Comparison of ENCODE assay signal across 8 cellular contexts in the genomic region with DNA sequence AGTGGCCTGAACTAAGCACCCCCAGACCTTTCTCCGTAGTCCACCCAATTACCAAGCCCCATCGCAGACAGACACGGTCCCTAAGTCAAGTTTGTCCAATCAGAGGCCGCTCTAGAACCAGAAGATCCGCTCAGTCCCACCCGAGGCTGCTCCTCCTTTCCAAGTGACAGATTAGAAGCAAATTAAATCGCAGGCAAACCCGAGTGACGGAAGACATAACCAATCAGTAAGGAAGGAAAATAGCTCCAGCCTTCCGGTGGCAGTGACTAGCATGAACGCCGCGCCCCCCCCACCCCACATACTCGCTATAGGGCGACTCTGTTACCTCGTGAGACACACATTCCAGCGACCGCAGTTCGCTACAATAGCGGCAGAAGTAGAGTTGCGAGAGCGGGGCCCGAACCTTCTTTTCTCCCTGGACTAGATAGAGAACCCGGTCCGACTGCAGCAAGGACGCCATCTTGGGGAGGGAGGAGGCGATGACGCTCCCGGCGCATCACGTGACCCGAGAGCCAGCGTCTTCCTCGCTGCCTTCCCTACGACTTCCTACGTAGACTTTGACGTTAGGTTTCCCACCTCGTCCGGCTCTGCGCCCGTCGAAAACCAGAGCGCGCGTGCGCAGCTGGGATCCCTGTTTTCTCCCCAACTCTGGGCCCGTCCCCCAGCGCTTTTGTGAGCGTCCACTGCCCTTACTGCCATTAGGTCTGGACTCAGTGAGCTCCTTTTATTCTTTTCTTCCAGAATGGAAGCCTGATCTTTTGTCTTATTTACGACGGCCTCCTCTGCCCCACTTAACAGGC. TPM values are rescaled to one million over a fixed set of nuclear protein-coding genes. Genes with fewer than 3 reads are reported as not detected.
A peak's percentile ranks its signal among the peaks of the same experiment; 100 is the strongest.
DNase-seq lines count a peak whose midpoint lies in the region; ATAC-seq and TF ChIP-seq lines count a peak whose summit lies in the region.

DCTN4 (minus strand) TSS at position 484 of the 800 bp plus-strand sequence; CDS start at position 460, 24 bp downstream.

- H3K27me3 Mint-ChIP-seq in Calu3 (ENCODE audit: unreplicated experiment) = peaks cover 10% of the 10 kb centered on the region
- no peaks in the 10 kb centered on the region for H3K27me3 Mint-ChIP-seq in activated CD8-positive, alpha-beta memory T cell treated with anti-CD3 and anti-CD28 coated beads, Interleukin-2, amount 10 ng/mL, durations not matched to agents 7 days and 5 days
- peaks cover 5% of the 10 kb centered on the region for H3K27me3 Mint-ChIP-seq in endodermal cell (ENCODE audit: insufficient read depth)

- H3K9ac ChIP-seq in HUES48 (ENCODE audit: low read depth, low read length) (peak within 1 kb of the TSS; percentile 89), NT2/D1 (ENCODE audit: insufficient read length, low read depth) (peak within 1 kb of the TSS; percentile 84), endodermal cell (ENCODE audit: extremely low read depth, low read length, poor library complexity, severe bottlenecking) (peak within 1 kb of the TSS; percentile 63), mesenchymal stem cell (ENCODE audit: low read length) (peak within 1 kb of the TSS; percentile 98)

- CTCF ChIA-PET in Calu3 (lab: Charles Lee) = interaction anchor here (0.5 to 1.4 kb wide), 8 partner anchors 19 to 1741 kb away, joined by 3 to 7 read pairs (median 4); partner anchors contain the start of genes RBM22 and SMIM3
- CTCF ChIA-PET in activated CD8-positive, alpha-beta memory T cell treated with anti-CD3 and anti-CD28 coated beads, Interleukin-2, amount 10 ng/mL, durations not matched to agents 7 days and 5 days (lab: Charles Lee) = interaction anchor here (0.8 to 4.9 kb wide), 9 partner anchors 8 to 88 kb away, joined by 3 to 21 read pairs (median 5); partner anchors contain the start of genes IRGM, RBM22 and SMIM3

- H3K36me3 Mint-ChIP-seq in Calu3 (ENCODE audit: insufficient read depth, unreplicated experiment) (peaks cover 33% of the 10 kb centered on the region), endodermal cell (ENCODE audit: low read depth) (peaks cover 32% of the 10 kb centered on the region)
- H3K36me3 Mint-ChIP-seq in activated CD8-positive, alpha-beta memory T cell treated with anti-CD3 and anti-CD28 coated beads, Interleukin-2, amount 10 ng/mL, durations not matched to agents 7 days and 5 days = peaks cover 30% of the 10 kb centered on the region

- 3 to 11% methylated on average over 14 to 51 of the region's 51 CpGs for WGBS in endodermal cell (ENCODE audit: insufficient coverage in 1 of 2, insufficient read length in 1 of 2), 2 experiments
- WGBS in mesenchymal stem cell = 3% methylated on average over 50 of the region's 51 CpGs

- intact Hi-C loops in Calu3 (cut with micrococcal nuclease; ENCODE audit: unreplicated experiment) = no loop called here

- peak within 1 kb of the TSS; percentile 89 for H4K91ac ChIP-seq in mesenchymal stem cell (ENCODE audit: low read length)

- peak within 1 kb of the TSS; percentile 91 for H3K4me3 ChIP-seq in HUES48 (ENCODE audit: low read depth, low read length)
- H3K4me3 ChIP-seq in NT2/D1 (ENCODE audit: insufficient read length, low read depth) = peak within 1 kb of the TSS; percentile 83
- peak within 1 kb of the TSS; percentile 91 for H3K4me3 ChIP-seq in endodermal cell (ENCODE audit: low read length)
- H3K4me3 ChIP-seq in mesenchymal stem cell (ENCODE audit: insufficient read depth in 1 of 2, low read depth in 1 of 2, low read length in 2 of 2) = peak within 1 kb of the TSS; percentile 79 to 90

- H2BK120ac ChIP-seq in mesenchymal stem cell (ENCODE audit: low read depth, low read length) = peak within 1 kb of the TSS; percentile 39

- H2BK15ac ChIP-seq in mesenchymal stem cell (ENCODE audit: low read depth, poor library complexity, severe bottlenecking) = peak within 1 kb of the TSS; percentile 29

- peak within 1 kb of the TSS; percentile 80 to 90 for H3K18ac ChIP-seq in mesenchymal stem cell (ENCODE audit: low read depth in 1 of 2, low read length in 2 of 2)

- peak within 1 kb of the TSS in 1 of 2 experiments; percentile 61 for H3K14ac ChIP-seq in mesenchymal stem cell (ENCODE audit: low read length in 2 of 2)

- H3K27ac Mint-ChIP-seq in Calu3 (ENCODE audit: unreplicated experiment) (no peak within 1 kb of the TSS), endodermal cell (no peak within 1 kb of the TSS)
- H3K27ac Mint-ChIP-seq in activated CD8-positive, alpha-beta memory T cell treated with anti-CD3 and anti-CD28 coated beads, Interleukin-2, amount 10 ng/mL, durations not matched to agents 7 days and 5 days = no peak within 1 kb of the TSS

- H3K27me3 ChIP-seq in HUES48 (ENCODE audit: control insufficient read depth, insufficient read depth, low read length) = no peaks in the 10 kb centered on the region
- H3K27me3 ChIP-seq in NT2/D1 (ENCODE audit: insufficient read depth, insufficient read length) = no peaks in the 10 kb centered on the region
- H3K27me3 ChIP-seq in endodermal cell (ENCODE audit: control insufficient read depth, insufficient read depth, low read length, poor library complexity, severe bottlenecking) = no peaks in the 10 kb centered on the region
- H3K27me3 ChIP-seq in mesenchymal stem cell (ENCODE audit: control insufficient read depth in 1 of 2, insufficient read depth in 1 of 2, low read length in 2 of 2) = no peaks in the 10 kb centered on the region

- H3K36me3 ChIP-seq in HUES48 (ENCODE audit: control insufficient read depth, insufficient read depth, low read length) = peaks cover 21% of the 10 kb centered on the region
- peaks cover 23% of the 10 kb centered on the region for H3K36me3 ChIP-seq in NT2/D1 (ENCODE audit: insufficient read depth, insufficient read length, low read length)
- peaks cover 35% of the 10 kb centered on the region for H3K36me3 ChIP-seq in endodermal cell (ENCODE audit: control insufficient read depth, insufficient read depth, low read length)
- H3K36me3 ChIP-seq in mesenchymal stem cell (ENCODE audit: control insufficient read depth in 1 of 2, insufficient read depth in 2 of 2, low read depth in 1 of 2, low read length in 2 of 2) = peaks cover 8 to 27% of the 10 kb centered on the region in 2 experiments

- H3K27ac ChIP-seq in HUES48 (ENCODE audit: low read depth, low read length) = peak within 1 kb of the TSS; percentile 99
- H3K27ac ChIP-seq in endodermal cell (ENCODE audit: low read depth, low read length) = peak within 1 kb of the TSS; percentile 95
- H3K27ac ChIP-seq in mesenchymal stem cell (ENCODE audit: low read length, poor library complexity, severe bottlenecking) = peak within 1 kb of the TSS; percentile 99

- no peak within 1 kb of the TSS for H3K23ac ChIP-seq in mesenchymal stem cell (ENCODE audit: low read length in 2 of 2)

- peaks cover 4% of the 10 kb centered on the region; the same call in 1 of the 2 replicates for H3K9me3 ChIP-seq in HUES48 (ENCODE audit: control insufficient read depth, insufficient read depth, low read length)
- no peaks in the 10 kb centered on the region for H3K9me3 ChIP-seq in NT2/D1 (ENCODE audit: insufficient read depth, low read length)
- peaks cover 11% of the 10 kb centered on the region for H3K9me3 ChIP-seq in endodermal cell (ENCODE audit: control insufficient read depth, low read length)
- H3K9me3 ChIP-seq in mesenchymal stem cell (ENCODE audit: control insufficient read depth, low read length) = no peaks in the 10 kb centered on the region

- no TSS peak for BruUV-seq in Calu3 (replicated peaks; lab: Mats Ljungman, UMichigan)

- H3K9me3 Mint-ChIP-seq in Calu3 (ENCODE audit: low read depth, unreplicated experiment) = no peaks in the 10 kb centered on the region
- H3K9me3 Mint-ChIP-seq in activated CD8-positive, alpha-beta memory T cell treated with anti-CD3 and anti-CD28 coated beads, Interleukin-2, amount 10 ng/mL, durations not matched to agents 7 days and 5 days (ENCODE audit: low read depth) = no peaks in the 10 kb centered on the region
- H3K9me3 Mint-ChIP-seq in endodermal cell = peaks cover 12% of the 10 kb centered on the region

- peaks cover 10% of the 10 kb centered on the region for H3K4me1 Mint-ChIP-seq in Calu3 (ENCODE audit: low read depth, unreplicated experiment)
- peaks cover 23% of the 10 kb centered on the region for H3K4me1 Mint-ChIP-seq in activated CD8-positive, alpha-beta memory T cell treated with anti-CD3 and anti-CD28 coated beads, Interleukin-2, amount 10 ng/mL, durations not matched to agents 7 days and 5 days
- H3K4me1 Mint-ChIP-seq in endodermal cell = peaks cover 3% of the 10 kb centered on the region

- H3K79me1 ChIP-seq in mesenchymal stem cell (replicated peaks; ENCODE audit: low read length, poor library complexity, severe bottlenecking) = peaks cover 8% of the 10 kb centered on the region

- peak within 1 kb of the TSS; percentile 74 to 82 for H3K4ac ChIP-seq in mesenchymal stem cell (ENCODE audit: low read depth in 1 of 2, low read length in 2 of 2)

- peak within 1 kb of the TSS; percentile 60 to 82 for H2BK12ac ChIP-seq in mesenchymal stem cell (ENCODE audit: low read length in 2 of 2)

- peak within 1 kb of the TSS; percentile 89 for H2BK5ac ChIP-seq in mesenchymal stem cell (ENCODE audit: low read depth, low read length, poor library complexity, severe bottlenecking)

- DNase-seq in Calu3 (peak; percentile 96), NT2/D1 (ENCODE audit: low read depth, low spot score) (peak; percentile 90), endodermal cell (peak; percentile 98), mesenchymal stem cell (peak; percentile 100)
- peak; percentile 96 for DNase-seq in activated CD8-positive, alpha-beta memory T cell treated with anti-CD3 and anti-CD28 coated beads, Interleukin-2, amount 10 ng/mL, durations not matched to agents 7 days and 5 days
- DNase-seq in stimulated activated CD8-positive, alpha-beta memory T cell treated with anti-CD3 and anti-CD28 coated beads, Interleukin-12 subunit alpha, Interleukin-12 subunit beta, amount 100 ng/mL, for 4 hours (ENCODE audit: low read depth) = peak; percentile 88

- H4K8ac ChIP-seq in mesenchymal stem cell (ENCODE audit: low read length) = peak within 1 kb of the TSS; percentile 99

- no peak for TF ChIP-seq CTCF in Calu3 (IDR thresholded peaks at IDR 0.05; ENCODE audit: unreplicated experiment)
- TF ChIP-seq CTCF in endodermal cell (conservative IDR thresholded peaks at IDR 0.05) = no peak

- H2AFZ ChIP-seq in mesenchymal stem cell (ENCODE audit: low read depth, low read length) = peak within 1 kb of the TSS; percentile 89

- peak; percentile 95 for ATAC-seq in GM21423 (IDR thresholded peaks at IDR 0.05; ENCODE audit: unreplicated experiment)
- peak; percentile 97 for ATAC-seq in activated CD8-positive, alpha-beta memory T cell treated with anti-CD3 and anti-CD28 coated beads, Interleukin-2, amount 10 ng/mL, durations not matched to agents 7 days and 5 days

- H3K4me3 Mint-ChIP-seq in Calu3 (ENCODE audit: low read depth, unreplicated experiment) (no peak within 1 kb of the TSS), endodermal cell (no peak within 1 kb of the TSS)
- no peak within 1 kb of the TSS for H3K4me3 Mint-ChIP-seq in activated CD8-positive, alpha-beta memory T cell treated with anti-CD3 and anti-CD28 coated beads, Interleukin-2, amount 10 ng/mL, durations not matched to agents 7 days and 5 days

- no peak within 1 kb of the TSS for H2AK5ac ChIP-seq in mesenchymal stem cell (ENCODE audit: low read length, severe bottlenecking)

- H3K4me2 ChIP-seq in mesenchymal stem cell (ENCODE audit: low read length, poor library complexity, severe bottlenecking) = peak within 1 kb of the TSS; percentile 71

- H3K4me1 ChIP-seq in HUES48 (ENCODE audit: control insufficient read depth, insufficient read depth, low read length) (no peaks in the 10 kb centered on the region; the same call in 1 of the 2 replicates), NT2/D1 (ENCODE audit: insufficient read depth, insufficient read length) (no peaks in the 10 kb centered on the region), endodermal cell (ENCODE audit: control insufficient read depth, insufficient read depth, low read length) (no peaks in the 10 kb centered on the region), mesenchymal stem cell (ENCODE audit: control insufficient read depth, insufficient read depth, low read depth, low read length) (peaks cover 5% of the 10 kb centered on the region)

RNA-seq across cellular contexts. Expression of gene DCTN4, which starts in this region (rescaled TPM):
- 51.9 and 54.1 TPM in 2 replicates for total RNA-seq in Calu3 (2022)
- 10 to 100 TPM; 41.9 to 46.1 TPM for total RNA-seq in activated CD8-positive, alpha-beta memory T cell treated with anti-CD3 and anti-CD28 coated beads, Interleukin-2, amount 10 ng/mL, durations not matched to agents 7 days and 5 days
- 10 to 100 TPM; 51.5 to 64.3 TPM for total RNA-seq in endodermal cell
- polyA plus RNA-seq in endodermal cell (2013, experiment 1 of 2) = 67.7 TPM
- 58.3 TPM for polyA plus RNA-seq in endodermal cell (2013, experiment 2 of 2)
- 29.3 TPM for polyA plus RNA-seq in mesenchymal stem cell (2013, experiment 1 of 2)
- 29.6 TPM for polyA plus RNA-seq in mesenchymal stem cell (2013, experiment 2 of 2)

Comparison
In these comparisons a context has a peak if more than half of its experiments do, and no peak if none do; other contexts are left out.
1. Peak in every context shown above with its lines: DNase-seq, ATAC-seq, H3K4me3 ChIP-seq and H3K27ac ChIP-seq.